ENCODE assay signal across 1 cellular context in the genomic region with DNA sequence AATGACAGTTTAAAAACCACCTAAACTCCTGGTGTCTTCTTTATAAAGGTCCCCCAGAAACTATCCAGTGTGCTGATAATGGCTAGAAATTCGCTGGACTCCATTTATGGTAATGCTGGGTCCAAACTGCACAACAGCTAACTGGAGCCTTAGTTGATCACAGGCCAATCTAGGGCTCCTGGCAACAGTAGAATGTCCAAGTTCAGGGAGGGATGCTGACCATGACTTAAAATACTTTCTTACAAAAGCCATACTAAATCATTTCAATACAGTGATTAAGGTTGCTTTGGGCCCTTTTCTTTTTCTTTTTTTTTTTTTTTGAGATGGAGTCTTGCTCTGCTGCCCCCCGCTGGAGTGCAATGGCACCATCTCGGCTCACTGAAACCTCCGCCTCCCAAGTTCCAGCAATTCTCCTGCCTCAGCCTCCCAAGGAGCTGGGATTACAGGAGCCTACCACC.
TF ChIP-seq lines count a peak whose summit lies in the region.

No MANE protein-coding gene starts in this region.

TF ChIP-seq in K562, 482 proteins besides CTCF, POLR2A, EP300 and RAD21 (continued from another document and continues in another):
- TF ChIP-seq, protein P1, sequence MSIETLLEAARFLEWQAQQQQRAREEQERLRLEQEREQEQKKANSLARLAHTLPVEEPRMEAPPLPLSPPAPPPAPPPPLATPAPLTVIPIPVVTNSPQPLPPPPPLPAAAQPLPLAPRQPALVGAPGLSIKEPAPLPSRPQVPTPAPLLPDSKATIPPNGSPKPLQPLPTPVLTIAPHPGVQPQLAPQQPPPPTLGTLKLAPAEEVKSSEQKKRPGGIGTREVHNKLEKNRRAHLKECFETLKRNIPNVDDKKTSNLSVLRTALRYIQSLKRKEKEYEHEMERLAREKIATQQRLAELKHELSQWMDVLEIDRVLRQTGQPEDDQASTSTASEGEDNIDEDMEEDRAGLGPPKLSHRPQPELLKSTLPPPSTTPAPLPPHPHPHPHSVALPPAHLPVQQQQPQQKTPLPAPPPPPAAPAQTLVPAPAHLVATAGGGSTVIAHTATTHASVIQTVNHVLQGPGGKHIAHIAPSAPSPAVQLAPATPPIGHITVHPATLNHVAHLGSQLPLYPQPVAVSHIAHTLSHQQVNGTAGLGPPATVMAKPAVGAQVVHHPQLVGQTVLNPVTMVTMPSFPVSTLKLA (conservative IDR thresholded peaks at IDR 0.05), result no peak
- TF ChIP-seq, protein P2, sequence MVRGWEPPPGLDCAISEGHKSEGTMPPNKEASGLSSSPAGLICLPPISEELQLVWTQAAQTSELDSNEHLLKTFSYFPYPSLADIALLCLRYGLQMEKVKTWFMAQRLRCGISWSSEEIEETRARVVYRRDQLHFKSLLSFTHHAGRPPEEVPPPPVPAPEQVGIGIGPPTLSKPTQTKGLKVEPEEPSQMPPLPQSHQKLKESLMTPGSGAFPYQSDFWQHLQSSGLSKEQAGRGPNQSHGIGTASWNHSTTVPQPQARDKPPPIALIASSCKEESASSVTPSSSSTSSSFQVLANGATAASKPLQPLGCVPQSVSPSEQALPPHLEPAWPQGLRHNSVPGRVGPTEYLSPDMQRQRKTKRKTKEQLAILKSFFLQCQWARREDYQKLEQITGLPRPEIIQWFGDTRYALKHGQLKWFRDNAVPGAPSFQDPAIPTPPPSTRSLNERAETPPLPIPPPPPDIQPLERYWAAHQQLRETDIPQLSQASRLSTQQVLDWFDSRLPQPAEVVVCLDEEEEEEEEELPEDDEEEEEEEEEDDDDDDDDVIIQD (CRISPR knock-in tag; IDR thresholded peaks at IDR 0.05), result no peak
- TF ChIP-seq, protein P3, sequence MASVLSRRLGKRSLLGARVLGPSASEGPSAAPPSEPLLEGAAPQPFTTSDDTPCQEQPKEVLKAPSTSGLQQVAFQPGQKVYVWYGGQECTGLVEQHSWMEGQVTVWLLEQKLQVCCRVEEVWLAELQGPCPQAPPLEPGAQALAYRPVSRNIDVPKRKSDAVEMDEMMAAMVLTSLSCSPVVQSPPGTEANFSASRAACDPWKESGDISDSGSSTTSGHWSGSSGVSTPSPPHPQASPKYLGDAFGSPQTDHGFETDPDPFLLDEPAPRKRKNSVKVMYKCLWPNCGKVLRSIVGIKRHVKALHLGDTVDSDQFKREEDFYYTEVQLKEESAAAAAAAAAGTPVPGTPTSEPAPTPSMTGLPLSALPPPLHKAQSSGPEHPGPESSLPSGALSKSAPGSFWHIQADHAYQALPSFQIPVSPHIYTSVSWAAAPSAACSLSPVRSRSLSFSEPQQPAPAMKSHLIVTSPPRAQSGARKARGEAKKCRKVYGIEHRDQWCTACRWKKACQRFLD (CRISPR knock-in tag; IDR thresholded peaks at IDR 0.05), result no peak
- TF ChIP-seq ARNT (IDR thresholded peaks at IDR 0.05) (peak in 1 of 2 experiments; percentile 61; a peak in 1 of 4 replicates), SMARCC2 (IDR thresholded peaks at IDR 0.05; ENCODE audit: low read depth) (0 out of 2 replicates have a peak, but pooled peaks have one; percentile 31), ZNF174 (CRISPR knock-in tag; IDR thresholded peaks at IDR 0.05) (no peak), GATAD2A (IDR thresholded peaks at IDR 0.05) (no peak), ZNF184 (CRISPR knock-in tag; IDR thresholded peaks at IDR 0.05) (no peak), TRIM28 (IDR thresholded peaks at IDR 0.05) (no peak), ZFX (CRISPR knock-in tag; IDR thresholded peaks at IDR 0.05) (no peak), BRD9 (IDR thresholded peaks at IDR 0.05; ENCODE audit: low read depth, partially characterized antibody) (peak; percentile 23), CHD4 (IDR thresholded peaks at IDR 0.05; ENCODE audit: insufficient read depth, insufficient replicate concordance, low read depth, low read length, poor library complexity, severe bottlenecking) (no peak), MEIS2 (IDR thresholded peaks at IDR 0.05; ENCODE audit: partially characterized antibody) (no peak), KLF13 (tag; IDR thresholded peaks at IDR 0.05; ENCODE audit: borderline replicate concordance, low read depth) (no peak), ZBTB17 (CRISPR knock-in tag; IDR thresholded peaks at IDR 0.05) (no peak), C11orf30 (IDR thresholded peaks at IDR 0.05; ENCODE audit: low read depth) (no peak), RBFOX2 (IDR thresholded peaks at IDR 0.05; ENCODE audit: low read depth, low read length) (no peak), ARID2 (IDR thresholded peaks at IDR 0.05) (0 out of 2 replicates have a peak, but pooled peaks have one; percentile 32), ZNF696 (CRISPR knock-in tag; conservative IDR thresholded peaks at IDR 0.05) (no peak), NR3C1 (CRISPR knock-in tag; IDR thresholded peaks at IDR 0.05) (no peak), STAT5A (IDR thresholded peaks at IDR 0.05; ENCODE audit: borderline replicate concordance, low read length) (no peak), HDAC1 (IDR thresholded peaks at IDR 0.05) (no peak), FOXJ3 (CRISPR knock-in tag; IDR thresholded peaks at IDR 0.05) (no peak), SNRNP70 (optimal IDR thresholded peaks at IDR 0.05; ENCODE audit: low read depth, low read length) (no peak), E2F3 (CRISPR knock-in tag; IDR thresholded peaks at IDR 0.05) (no peak), MEF2A (IDR thresholded peaks at IDR 0.05; ENCODE audit: control insufficient read depth, low read depth, low read length) (no peak), SMC3 (conservative IDR thresholded peaks at IDR 0.05; ENCODE audit: insufficient read depth, low read depth, low read length) (peak; percentile 40; the same call in 1 of the 2 replicates), FOXA3 (CRISPR knock-in tag; conservative IDR thresholded peaks at IDR 0.05 in 1 of 2, IDR thresholded peaks at IDR 0.05 in 1 of 2) (no peak), ZNF384 (IDR thresholded peaks at IDR 0.05; ENCODE audit: low read depth, low read length) (peak; percentile 98), TCF3 (CRISPR knock-in tag; IDR thresholded peaks at IDR 0.05) (no peak), CC2D1A (IDR thresholded peaks at IDR 0.05) (peak; percentile 56; the same call in 1 of the 2 replicates), ASH1L (IDR thresholded peaks at IDR 0.05; ENCODE audit: borderline replicate concordance, low read depth, partially characterized antibody) (no peak), MBD2 (IDR thresholded peaks at IDR 0.05; ENCODE audit: borderline replicate concordance, low read depth) (no peak), ZFP1 (CRISPR knock-in tag; IDR thresholded peaks at IDR 0.05) (no peak)
- TF ChIP-seq, protein P4, sequence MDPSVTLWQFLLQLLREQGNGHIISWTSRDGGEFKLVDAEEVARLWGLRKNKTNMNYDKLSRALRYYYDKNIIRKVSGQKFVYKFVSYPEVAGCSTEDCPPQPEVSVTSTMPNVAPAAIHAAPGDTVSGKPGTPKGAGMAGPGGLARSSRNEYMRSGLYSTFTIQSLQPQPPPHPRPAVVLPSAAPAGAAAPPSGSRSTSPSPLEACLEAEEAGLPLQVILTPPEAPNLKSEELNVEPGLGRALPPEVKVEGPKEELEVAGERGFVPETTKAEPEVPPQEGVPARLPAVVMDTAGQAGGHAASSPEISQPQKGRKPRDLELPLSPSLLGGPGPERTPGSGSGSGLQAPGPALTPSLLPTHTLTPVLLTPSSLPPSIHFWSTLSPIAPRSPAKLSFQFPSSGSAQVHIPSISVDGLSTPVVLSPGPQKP (CRISPR knock-in tag; IDR thresholded peaks at IDR 0.05), result no peak
- TF ChIP-seq, protein P5, sequence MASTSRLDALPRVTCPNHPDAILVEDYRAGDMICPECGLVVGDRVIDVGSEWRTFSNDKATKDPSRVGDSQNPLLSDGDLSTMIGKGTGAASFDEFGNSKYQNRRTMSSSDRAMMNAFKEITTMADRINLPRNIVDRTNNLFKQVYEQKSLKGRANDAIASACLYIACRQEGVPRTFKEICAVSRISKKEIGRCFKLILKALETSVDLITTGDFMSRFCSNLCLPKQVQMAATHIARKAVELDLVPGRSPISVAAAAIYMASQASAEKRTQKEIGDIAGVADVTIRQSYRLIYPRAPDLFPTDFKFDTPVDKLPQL (IDR thresholded peaks at IDR 0.05; ENCODE audit: extremely low read depth, insufficient read length), result no peak
- TF ChIP-seq, protein P6, sequence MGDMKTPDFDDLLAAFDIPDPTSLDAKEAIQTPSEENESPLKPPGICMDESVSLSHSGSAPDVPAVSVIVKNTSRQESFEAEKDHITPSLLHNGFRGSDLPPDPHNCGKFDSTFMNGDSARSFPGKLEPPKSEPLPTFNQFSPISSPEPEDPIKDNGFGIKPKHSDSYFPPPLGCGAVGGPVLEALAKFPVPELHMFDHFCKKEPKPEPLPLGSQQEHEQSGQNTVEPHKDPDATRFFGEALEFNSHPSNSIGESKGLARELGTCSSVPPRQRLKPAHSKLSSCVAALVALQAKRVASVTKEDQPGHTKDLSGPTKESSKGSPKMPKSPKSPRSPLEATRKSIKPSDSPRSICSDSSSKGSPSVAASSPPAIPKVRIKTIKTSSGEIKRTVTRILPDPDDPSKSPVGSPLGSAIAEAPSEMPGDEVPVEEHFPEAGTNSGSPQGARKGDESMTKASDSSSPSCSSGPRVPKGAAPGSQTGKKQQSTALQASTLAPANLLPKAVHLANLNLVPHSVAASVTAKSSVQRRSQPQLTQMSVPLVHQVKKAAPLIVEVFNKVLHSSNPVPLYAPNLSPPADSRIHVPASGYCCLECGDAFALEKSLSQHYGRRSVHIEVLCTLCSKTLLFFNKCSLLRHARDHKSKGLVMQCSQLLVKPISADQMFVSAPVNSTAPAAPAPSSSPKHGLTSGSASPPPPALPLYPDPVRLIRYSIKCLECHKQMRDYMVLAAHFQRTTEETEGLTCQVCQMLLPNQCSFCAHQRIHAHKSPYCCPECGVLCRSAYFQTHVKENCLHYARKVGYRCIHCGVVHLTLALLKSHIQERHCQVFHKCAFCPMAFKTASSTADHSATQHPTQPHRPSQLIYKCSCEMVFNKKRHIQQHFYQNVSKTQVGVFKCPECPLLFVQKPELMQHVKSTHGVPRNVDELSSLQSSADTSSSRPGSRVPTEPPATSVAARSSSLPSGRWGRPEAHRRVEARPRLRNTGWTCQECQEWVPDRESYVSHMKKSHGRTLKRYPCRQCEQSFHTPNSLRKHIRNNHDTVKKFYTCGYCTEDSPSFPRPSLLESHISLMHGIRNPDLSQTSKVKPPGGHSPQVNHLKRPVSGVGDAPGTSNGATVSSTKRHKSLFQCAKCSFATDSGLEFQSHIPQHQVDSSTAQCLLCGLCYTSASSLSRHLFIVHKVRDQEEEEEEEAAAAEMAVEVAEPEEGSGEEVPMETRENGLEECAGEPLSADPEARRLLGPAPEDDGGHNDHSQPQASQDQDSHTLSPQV (IDR thresholded peaks at IDR 0.05), result no peak
- TF ChIP-seq, protein P7, sequence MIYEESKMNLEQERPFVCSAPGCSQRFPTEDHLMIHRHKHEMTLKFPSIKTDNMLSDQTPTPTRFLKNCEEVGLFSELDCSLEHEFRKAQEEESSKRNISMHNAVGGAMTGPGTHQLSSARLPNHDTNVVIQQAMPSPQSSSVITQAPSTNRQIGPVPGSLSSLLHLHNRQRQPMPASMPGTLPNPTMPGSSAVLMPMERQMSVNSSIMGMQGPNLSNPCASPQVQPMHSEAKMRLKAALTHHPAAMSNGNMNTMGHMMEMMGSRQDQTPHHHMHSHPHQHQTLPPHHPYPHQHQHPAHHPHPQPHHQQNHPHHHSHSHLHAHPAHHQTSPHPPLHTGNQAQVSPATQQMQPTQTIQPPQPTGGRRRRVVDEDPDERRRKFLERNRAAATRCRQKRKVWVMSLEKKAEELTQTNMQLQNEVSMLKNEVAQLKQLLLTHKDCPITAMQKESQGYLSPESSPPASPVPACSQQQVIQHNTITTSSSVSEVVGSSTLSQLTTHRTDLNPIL (CRISPR knock-in tag; IDR thresholded peaks at IDR 0.05), result no peak
- TF ChIP-seq, protein P8, sequence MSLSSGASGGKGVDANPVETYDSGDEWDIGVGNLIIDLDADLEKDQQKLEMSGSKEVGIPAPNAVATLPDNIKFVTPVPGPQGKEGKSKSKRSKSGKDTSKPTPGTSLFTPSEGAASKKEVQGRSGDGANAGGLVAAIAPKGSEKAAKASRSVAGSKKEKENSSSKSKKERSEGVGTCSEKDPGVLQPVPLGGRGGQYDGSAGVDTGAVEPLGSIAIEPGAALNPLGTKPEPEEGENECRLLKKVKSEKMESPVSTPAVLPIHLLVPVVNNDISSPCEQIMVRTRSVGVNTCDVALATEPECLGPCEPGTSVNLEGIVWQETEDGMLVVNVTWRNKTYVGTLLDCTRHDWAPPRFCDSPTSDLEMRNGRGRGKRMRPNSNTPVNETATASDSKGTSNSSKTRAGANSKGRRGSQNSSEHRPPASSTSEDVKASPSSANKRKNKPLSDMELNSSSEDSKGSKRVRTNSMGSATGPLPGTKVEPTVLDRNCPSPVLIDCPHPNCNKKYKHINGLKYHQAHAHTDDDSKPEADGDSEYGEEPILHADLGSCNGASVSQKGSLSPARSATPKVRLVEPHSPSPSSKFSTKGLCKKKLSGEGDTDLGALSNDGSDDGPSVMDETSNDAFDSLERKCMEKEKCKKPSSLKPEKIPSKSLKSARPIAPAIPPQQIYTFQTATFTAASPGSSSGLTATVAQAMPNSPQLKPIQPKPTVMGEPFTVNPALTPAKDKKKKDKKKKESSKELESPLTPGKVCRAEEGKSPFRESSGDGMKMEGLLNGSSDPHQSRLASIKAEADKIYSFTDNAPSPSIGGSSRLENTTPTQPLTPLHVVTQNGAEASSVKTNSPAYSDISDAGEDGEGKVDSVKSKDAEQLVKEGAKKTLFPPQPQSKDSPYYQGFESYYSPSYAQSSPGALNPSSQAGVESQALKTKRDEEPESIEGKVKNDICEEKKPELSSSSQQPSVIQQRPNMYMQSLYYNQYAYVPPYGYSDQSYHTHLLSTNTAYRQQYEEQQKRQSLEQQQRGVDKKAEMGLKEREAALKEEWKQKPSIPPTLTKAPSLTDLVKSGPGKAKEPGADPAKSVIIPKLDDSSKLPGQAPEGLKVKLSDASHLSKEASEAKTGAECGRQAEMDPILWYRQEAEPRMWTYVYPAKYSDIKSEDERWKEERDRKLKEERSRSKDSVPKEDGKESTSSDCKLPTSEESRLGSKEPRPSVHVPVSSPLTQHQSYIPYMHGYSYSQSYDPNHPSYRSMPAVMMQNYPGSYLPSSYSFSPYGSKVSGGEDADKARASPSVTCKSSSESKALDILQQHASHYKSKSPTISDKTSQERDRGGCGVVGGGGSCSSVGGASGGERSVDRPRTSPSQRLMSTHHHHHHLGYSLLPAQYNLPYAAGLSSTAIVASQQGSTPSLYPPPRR (CRISPR knock-in tag; IDR thresholded peaks at IDR 0.05; ENCODE audit: borderline replicate concordance), result no peak
- TF ChIP-seq, protein P9, sequence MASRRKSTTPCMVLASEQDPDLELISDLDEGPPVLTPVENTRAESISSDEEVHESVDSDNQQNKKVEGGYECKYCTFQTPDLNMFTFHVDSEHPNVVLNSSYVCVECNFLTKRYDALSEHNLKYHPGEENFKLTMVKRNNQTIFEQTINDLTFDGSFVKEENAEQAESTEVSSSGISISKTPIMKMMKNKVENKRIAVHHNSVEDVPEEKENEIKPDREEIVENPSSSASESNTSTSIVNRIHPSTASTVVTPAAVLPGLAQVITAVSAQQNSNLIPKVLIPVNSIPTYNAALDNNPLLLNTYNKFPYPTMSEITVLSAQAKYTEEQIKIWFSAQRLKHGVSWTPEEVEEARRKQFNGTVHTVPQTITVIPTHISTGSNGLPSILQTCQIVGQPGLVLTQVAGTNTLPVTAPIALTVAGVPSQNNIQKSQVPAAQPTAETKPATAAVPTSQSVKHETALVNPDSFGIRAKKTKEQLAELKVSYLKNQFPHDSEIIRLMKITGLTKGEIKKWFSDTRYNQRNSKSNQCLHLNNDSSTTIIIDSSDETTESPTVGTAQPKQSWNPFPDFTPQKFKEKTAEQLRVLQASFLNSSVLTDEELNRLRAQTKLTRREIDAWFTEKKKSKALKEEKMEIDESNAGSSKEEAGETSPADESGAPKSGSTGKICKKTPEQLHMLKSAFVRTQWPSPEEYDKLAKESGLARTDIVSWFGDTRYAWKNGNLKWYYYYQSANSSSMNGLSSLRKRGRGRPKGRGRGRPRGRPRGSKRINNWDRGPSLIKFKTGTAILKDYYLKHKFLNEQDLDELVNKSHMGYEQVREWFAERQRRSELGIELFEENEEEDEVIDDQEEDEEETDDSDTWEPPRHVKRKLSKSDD (conservative IDR thresholded peaks at IDR 0.05; ENCODE audit: low read length), result no peak
